Comparison of ENCODE assay signal across 10 cellular contexts in genomic region chr2:100821255-100821912, GRCh38. TPM values are rescaled to one million over a fixed set of nuclear protein-coding genes. Genes with fewer than 3 reads are reported as not detected.
DNase-seq lines count a peak whose midpoint lies in the region; ATAC-seq, FAIRE-seq and TF ChIP-seq lines count a peak whose summit lies in the region.
"Had no signal": no experiment of that assay in that cellular context is flagged by ENCODE, and none has a peak within 500 bp of the region (broad histone marks: within the 10 kb centered on the region; RNA-seq: fewer than 3 reads in every experiment).

No MANE protein-coding gene starts in this region.

- H3K36me3 Mint-ChIP-seq in activated T-cell treated with anti-CD3 and anti-CD28 coated beads, Interleukin-2, amount 50 U/mL, for 24 hours (ENCODE audit: low read depth): no peaks in the 10 kb centered on the region

- no peak for ATAC-seq in thoracic aorta (ENCODE audit: insufficient number of reproducible peaks, low FRiP score, low read depth)

- peak overlapping the region; percentile 75 for H3K4me3 Mint-ChIP-seq in activated T-cell treated with anti-CD3 and anti-CD28 coated beads, Interleukin-2, amount 50 U/mL, for 24 hours

- H3K27ac Mint-ChIP-seq in activated T-cell treated with anti-CD3 and anti-CD28 coated beads, Interleukin-2, amount 50 U/mL, for 24 hours: peak overlapping the region; percentile 44

- peaks cover 8 to 35% of the 10 kb centered on the region in 2 donors for H3K4me1 ChIP-seq in thoracic aorta (ENCODE audit: control insufficient read depth in 1 of 2, low read depth in 2 of 2)
- H3K4me1 ChIP-seq: BLaER1 had no signal

- H3K36me3 ChIP-seq in brain microvascular endothelial cell (replicated peaks): no peaks in the 10 kb centered on the region
- H3K36me3 ChIP-seq in kidney epithelial cell (ENCODE audit: control insufficient read depth, insufficient read depth, low read length): no peaks in the 10 kb centered on the region
- no peaks in the 10 kb centered on the region for H3K36me3 ChIP-seq in thoracic aorta
- H3K36me3 ChIP-seq: BLaER1 had no signal

- peak overlapping the region; percentile 89 for H3K4me3 ChIP-seq in brain microvascular endothelial cell (ENCODE audit: low read depth, low read length)
- peak overlapping the region; percentile 81 for H3K4me3 ChIP-seq in kidney epithelial cell (ENCODE audit: low read depth, low read length)
- peak overlapping the region; percentile 89 for H3K4me3 ChIP-seq in thoracic aorta
- H3K4me3 ChIP-seq: BLaER1 had no signal

- H3K27me3 ChIP-seq in brain microvascular endothelial cell (replicated peaks): no peaks in the 10 kb centered on the region
- peaks cover 6% of the 10 kb centered on the region for H3K27me3 ChIP-seq in kidney epithelial cell (ENCODE audit: control insufficient read depth, insufficient read depth, low read length)
- H3K27me3 ChIP-seq in thoracic aorta (replicated peaks; ENCODE audit: insufficient read depth): no peaks in the 10 kb centered on the region

- peaks cover 39% of the 10 kb centered on the region for H3K27me3 Mint-ChIP-seq in activated T-cell treated with anti-CD3 and anti-CD28 coated beads, Interleukin-2, amount 50 U/mL, for 24 hours

- no peaks in the 10 kb centered on the region for H3K9me3 Mint-ChIP-seq in activated T-cell treated with anti-CD3 and anti-CD28 coated beads, Interleukin-2, amount 50 U/mL, for 24 hours

- H3K4me1 Mint-ChIP-seq in activated T-cell treated with anti-CD3 and anti-CD28 coated beads, Interleukin-2, amount 50 U/mL, for 24 hours (ENCODE audit: low read depth): peaks cover 23% of the 10 kb centered on the region

- DNase-seq in activated T-cell treated with anti-CD3 and anti-CD28 coated beads, Interleukin-2, amount 50 U/mL, for 24 hours: no peak
- no peak for DNase-seq in activated T-cell treated with anti-CD3 and anti-CD28 coated beads, Interleukin-2, amount 50 U/mL, for 48 hours
- no peak for DNase-seq in brain microvascular endothelial cell
- no peak for DNase-seq in kidney epithelial cell (ENCODE audit: low read depth)
- DNase-seq in thoracic aorta (ENCODE audit: low spot score): no peak
- DNase-seq in H54 (ENCODE audit: insufficient read length, low spot score): no peak
- DNase-seq in KBM-7: no peak
- DNase-seq in ACHN: no peak

- H3K27ac ChIP-seq in brain microvascular endothelial cell: no peak overlapping the region
- peak overlapping the region; percentile 7 to 14 for H3K27ac ChIP-seq in thoracic aorta
- H3K27ac ChIP-seq: BLaER1, KMS-11 had no signal

- in situ Hi-C loops in brain microvascular endothelial cell (cut with HindIII; ENCODE audit: low pct_ligation_motif_present, low sequenced_read_pairs): no loop called here
- in situ Hi-C loops in KBM-7 (cut with MboI; ENCODE audit: low pct_unique_long_range_greater_than_20kb, low sequenced_read_pairs): no loop called here
- in situ Hi-C loops in ACHN (cut with HindIII; ENCODE audit: low pct_ligation_motif_present, low pct_unique_long_range_greater_than_20kb, low sequenced_read_pairs): no loop called here

- TF ChIP-seq CTCF in brain microvascular endothelial cell (IDR thresholded peaks at IDR 0.05; ENCODE audit: low read depth, low read length, missing control alignments): no peak
- TF ChIP-seq CTCF in kidney epithelial cell (IDR thresholded peaks at IDR 0.05; ENCODE audit: insufficient read depth, low read length, poor library complexity, severe bottlenecking): no peak
- TF ChIP-seq CTCF in thoracic aorta (IDR thresholded peaks at IDR 0.05): no peak

- FAIRE-seq in H54 (lab: Jason Lieb, UNC): no peak

- no peak for TF ChIP-seq POLR2A in H54 (IDR thresholded peaks at IDR 0.05; ENCODE audit: low read depth, low read length)

- H3K9me3 ChIP-seq in thoracic aorta: no peaks in the 10 kb centered on the region

RNA-seq across cellular contexts. Expression of gene NPAS2, which starts 1.4 kb away (rescaled TPM):
- total RNA-seq in kidney epithelial cell: 11.2 and 12.8 TPM in 2 replicates
- 10 to 100 TPM; 29.2 to 50.8 TPM for total RNA-seq in thoracic aorta
